Comparison of ENCODE assay signal across 1 cellular context in genomic region chr10:15166325-15166724, GRCh38.
TF ChIP-seq lines count a peak whose summit lies in the region.

No MANE protein-coding gene starts in this region.

TF ChIP-seq in H1, 55 proteins besides CTCF, POLR2A, EP300 and RAD21:
- TF ChIP-seq TAF7 (optimal IDR thresholded peaks at IDR 0.05; ENCODE audit: borderline replicate concordance, low read depth, low read length) (no peak), RXRA (IDR thresholded peaks at IDR 0.05; ENCODE audit: insufficient read depth, low read depth, low read length) (no peak), HDAC6 (IDR thresholded peaks at IDR 0.05; ENCODE audit: low read depth, low read length) (no peak), CHD1 (IDR thresholded peaks at IDR 0.05; ENCODE audit: low read depth, low read length) (no peak), E2F6 (IDR thresholded peaks at IDR 0.05) (no peak)
TF ChIP-seq in H1: peak in this region for 0.
